Comparison of ENCODE assay signal across 18 cellular contexts in the genomic region with DNA sequence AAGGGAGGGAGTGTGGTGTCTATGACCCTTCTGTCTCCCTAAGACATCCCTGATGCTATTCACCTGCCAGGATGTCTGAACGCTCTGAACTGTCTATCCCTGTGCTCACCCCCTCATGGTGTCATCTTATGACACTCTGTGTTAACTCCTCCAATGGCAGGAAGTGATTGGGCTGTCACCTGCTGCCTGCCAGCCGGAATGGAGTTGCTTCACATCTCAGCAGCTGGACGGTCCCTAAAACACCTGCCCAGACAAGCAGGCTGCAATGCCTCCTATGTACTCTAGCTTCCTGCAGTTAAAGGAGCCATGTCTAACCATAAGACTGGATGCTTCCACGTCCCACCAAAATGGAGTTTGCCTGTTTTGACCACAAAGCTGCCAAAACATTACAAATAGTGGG.
DNase-seq lines count a peak whose midpoint lies in the region; ATAC-seq and TF ChIP-seq lines count a peak whose summit lies in the region.
"Had no signal": no experiment of that assay in that cellular context is flagged by ENCODE, and none has a peak within 500 bp of the region (broad histone marks: within the 10 kb centered on the region; RNA-seq: fewer than 3 reads in every experiment).

No MANE protein-coding gene starts in this region.

- no peak for TF ChIP-seq EP300 in transverse colon (IDR thresholded peaks at IDR 0.05; ENCODE audit: low read depth)

- H4K8ac ChIP-seq in mesendoderm (ENCODE audit: low read depth, low read length): no peak overlapping the region

- H3K4ac ChIP-seq in mesendoderm (ENCODE audit: low read depth, low read length): no peak overlapping the region

- ATAC-seq in T-helper 17 cell (no peak), GM21786 (IDR thresholded peaks at IDR 0.05; ENCODE audit: unreplicated experiment) (no peak)
- ATAC-seq: HCT116, T-cell had no signal

- TF ChIP-seq POLR2A in transverse colon (IDR thresholded peaks at IDR 0.05): no peak

- H3K18ac ChIP-seq in mesendoderm (ENCODE audit: low read length): no peak overlapping the region

- H3K36me3 Mint-ChIP-seq in T-helper 17 cell (ENCODE audit: low read depth): no peaks in the 10 kb centered on the region
- H3K36me3 Mint-ChIP-seq: CD4-positive, CD25-positive, alpha-beta regulatory T cell; T-cell had no signal

- peaks cover 1% of the 10 kb centered on the region for H3K4me1 ChIP-seq in mesendoderm (ENCODE audit: control insufficient read depth, low read depth, low read length)
- H3K4me1 ChIP-seq in effector memory CD4-positive, alpha-beta T cell (ENCODE audit: control insufficient read depth, insufficient read depth, low read length, poor library complexity, severe bottlenecking): no peaks in the 10 kb centered on the region
- H3K4me1 ChIP-seq in transverse colon: no peaks in the 10 kb centered on the region

- H3K79me1 ChIP-seq in mesendoderm (ENCODE audit: low read length): no peaks in the 10 kb centered on the region

- in situ Hi-C loops in transverse colon (cut with MboI; ENCODE audit: low pct_ligation_motif_present in 1 of 4, low pct_unique_long_range_greater_than_20kb in 1 of 4, low sequenced_read_pairs in 3 of 4): no loop called here

- no CpG with 5 or more reads among the region's 4 CpGs for WGBS in mesendoderm (ENCODE audit: extremely low coverage, insufficient coverage, low lambda C conversion rate)
- 63 to 80% methylated on average over 1 to 4 of the region's 4 CpGs for WGBS in transverse colon (ENCODE audit: low coverage in 1 of 2), 2 donors

- intact Hi-C loops in transverse colon (cut with DNase I; ENCODE audit: low total_unique reads): no loop called here

- H2BK120ac ChIP-seq in mesendoderm (ENCODE audit: low read depth, low read length): no peak overlapping the region

- H2AK5ac ChIP-seq in mesendoderm (ENCODE audit: low read length): peak overlapping the region; percentile 81

- H3K4me3 Mint-ChIP-seq in T-helper 17 cell: no peak overlapping the region
- H3K4me3 Mint-ChIP-seq: B cell; CD4-positive, CD25-positive, alpha-beta regulatory T cell; T-cell had no signal

- H3K23ac ChIP-seq in mesendoderm (ENCODE audit: low read length): no peak overlapping the region

- peak overlapping the region; percentile 24 for H3K27ac Mint-ChIP-seq in T-helper 17 cell
- H3K27ac Mint-ChIP-seq: B cell, T-cell had no signal

- no peaks in the 10 kb centered on the region for H3K27me3 ChIP-seq in mesendoderm (ENCODE audit: insufficient read depth, low read length, poor library complexity)
- no peaks in the 10 kb centered on the region for H3K27me3 ChIP-seq in effector memory CD4-positive, alpha-beta T cell (replicated peaks; ENCODE audit: control insufficient read depth, insufficient read depth, low read length, poor library complexity, severe bottlenecking)
- no peaks in the 10 kb centered on the region for H3K27me3 ChIP-seq in transverse colon

- DNase-seq in NCI-H1436 treated with DMSO at 0.1 percent for 48 hours (lab: John Stamatoyannopoulos, UW) (peak; percentile 30), NCI-H1436 (lab: John Stamatoyannopoulos, UW) (no peak), NCI-H146 (lab: John Stamatoyannopoulos, UW) (peak; percentile 64), T-helper 17 cell (no peak), mesendoderm (no peak), transverse colon (no peak)
- DNase-seq in effector memory CD4-positive, alpha-beta T cell: no peak
- DNase-seq: Calu3; CD4-positive, CD25-positive, alpha-beta regulatory T cell; DMS79 treated with DMSO at 0.1 percent for 48 hours; NCI-H2107; NCI-H345; NCI-H82; T-cell had no signal

- H3K4me1 Mint-ChIP-seq in T-helper 17 cell: peaks cover 2% of the 10 kb centered on the region
- H3K4me1 Mint-ChIP-seq: B cell; CD4-positive, CD25-positive, alpha-beta regulatory T cell; T-cell had no signal

- no peak for TF ChIP-seq CTCF in transverse colon (IDR thresholded peaks at IDR 0.05)

- H3K36me3 ChIP-seq in mesendoderm (ENCODE audit: control insufficient read depth, insufficient read depth, low read length) (no peaks in the 10 kb centered on the region), transverse colon (no peaks in the 10 kb centered on the region)
- H3K36me3 ChIP-seq in effector memory CD4-positive, alpha-beta T cell (ENCODE audit: control insufficient read depth, insufficient read depth, low read length): no peaks in the 10 kb centered on the region

- H3K27me3 Mint-ChIP-seq in T-helper 17 cell: peaks cover 37% of the 10 kb centered on the region

- no peak overlapping the region for H2BK15ac ChIP-seq in mesendoderm (replicated peaks; ENCODE audit: low read depth)

- H3K56ac ChIP-seq in mesendoderm (ENCODE audit: low read length): no peak overlapping the region

- H3K4me3 ChIP-seq in mesendoderm (ENCODE audit: low read length): no peak overlapping the region
- no peak overlapping the region for H3K4me3 ChIP-seq in effector memory CD4-positive, alpha-beta T cell (ENCODE audit: insufficient read depth, low read depth, low read length, poor library complexity, severe bottlenecking)
- no peak overlapping the region for H3K4me3 ChIP-seq in transverse colon

- H2BK5ac ChIP-seq in mesendoderm (ENCODE audit: low read length): peak overlapping the region; percentile 83

- H3K9me3 ChIP-seq in T-helper 17 cell (ENCODE audit: control insufficient read depth, low read length, poor library complexity, severe bottlenecking): no peaks in the 10 kb centered on the region
- H3K9me3 ChIP-seq in effector memory CD4-positive, alpha-beta T cell (ENCODE audit: control insufficient read depth, low read length): no peaks in the 10 kb centered on the region
- no peaks in the 10 kb centered on the region for H3K9me3 ChIP-seq in transverse colon

- H3K4me2 ChIP-seq in mesendoderm (ENCODE audit: low read length): no peak overlapping the region

- H3K27ac ChIP-seq in mesendoderm (ENCODE audit: low read depth, low read length): no peak overlapping the region
- H3K27ac ChIP-seq in effector memory CD4-positive, alpha-beta T cell (ENCODE audit: insufficient read depth, low read length, poor library complexity, severe bottlenecking): no peak overlapping the region
- H3K27ac ChIP-seq in transverse colon: no peak overlapping the region
- H3K27ac ChIP-seq: 22Rv1 had no signal

- H3K79me2 ChIP-seq in mesendoderm (ENCODE audit: control insufficient read depth, insufficient read depth, low read length): no peaks in the 10 kb centered on the region

- no peak overlapping the region for H4K5ac ChIP-seq in mesendoderm (ENCODE audit: low read length)

- no peak overlapping the region for H3K9ac ChIP-seq in mesendoderm (ENCODE audit: low read length)

Comparison
In these comparisons a context has a peak if more than half of its experiments do, and no peak if none do; other contexts are left out.
1. DNase-seq: peak in NCI-H1436 treated with DMSO at 0.1 percent for 48 hours (single experiment) and NCI-H146 (single experiment); none in NCI-H1436 (single experiment), T-helper 17 cell (0 of 3), mesendoderm (single experiment), effector memory CD4-positive, alpha-beta T cell (0 of 3) and transverse colon (single experiment).